Comparison of ENCODE assay signal across 8 cellular contexts in the genomic region with DNA sequence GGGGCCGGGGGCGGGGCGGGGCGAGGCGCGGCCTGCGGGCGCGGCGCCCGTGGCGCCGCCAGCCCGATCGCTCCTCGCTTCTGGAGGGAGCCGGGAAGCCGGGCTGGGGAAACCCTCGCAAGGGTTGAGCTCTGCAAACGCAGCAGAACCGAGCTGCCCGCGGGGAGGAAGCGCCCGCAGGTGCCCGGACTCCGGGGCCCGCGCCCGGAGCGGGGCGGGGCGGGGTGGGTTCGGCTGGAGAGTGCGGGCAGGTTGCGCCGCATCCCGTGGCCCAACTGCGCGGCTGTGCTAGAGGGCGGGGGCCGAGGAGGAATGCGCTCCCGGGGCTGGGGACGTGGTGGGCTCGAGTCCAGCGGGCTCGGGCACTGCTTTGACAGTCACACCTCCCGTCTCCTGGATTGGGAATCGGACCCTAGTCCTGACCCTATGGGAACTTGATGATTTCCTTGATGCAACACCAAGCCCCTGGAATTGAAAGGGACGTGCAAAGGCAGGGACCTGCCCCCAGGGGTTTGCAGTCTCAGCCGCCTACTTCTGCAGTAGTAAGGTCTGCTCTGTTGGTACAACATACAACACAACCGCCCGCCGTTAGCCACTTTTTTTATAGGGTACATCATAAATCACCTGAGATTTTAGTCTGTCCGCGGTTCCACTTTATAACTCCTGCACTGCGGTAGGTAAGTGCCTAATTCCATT. TPM values are rescaled to one million over a fixed set of nuclear protein-coding genes. Genes with fewer than 3 reads are reported as not detected.
DNase-seq lines count a peak whose midpoint lies in the region; ATAC-seq and TF ChIP-seq lines count a peak whose summit lies in the region.

No MANE protein-coding gene starts in this region.

- H3K27ac Mint-ChIP-seq in chondrocyte (ENCODE audit: unreplicated experiment) = peak overlapping the region; percentile 59

- ATAC-seq in GM21360 (IDR thresholded peaks at IDR 0.05; ENCODE audit: unreplicated experiment) = peak; percentile 30

- no peak for TF ChIP-seq CTCF in WI38 (IDR thresholded peaks at IDR 0.05; ENCODE audit: low read depth, low read length)
- TF ChIP-seq CTCF in chondrocyte (IDR thresholded peaks at IDR 0.05) = peak; percentile 18

- H3K4me1 Mint-ChIP-seq in chondrocyte (ENCODE audit: low read depth) = peaks cover 39% of the 10 kb centered on the region

- DNase-seq in DMS79 treated with DMSO at 0.1 percent for 48 hours (lab: John Stamatoyannopoulos, UW) (peak; percentile 41), HT-29 (ENCODE audit: low spot score) (peak; percentile 43), chondrocyte (ENCODE audit: low spot score) (no peak), kidney tubule cell (ENCODE audit: low spot score) (peak; percentile 34), ACHN (no peak)
- DNase-seq in stimulated activated CD4-positive, alpha-beta T cell treated with anti-CD3 and anti-CD28 coated beads, Interleukin-2, amount 100 ng/mL, for 24 hours = peak; percentile 53 to 57

- no peaks in the 10 kb centered on the region for H3K27me3 Mint-ChIP-seq in chondrocyte (ENCODE audit: low read depth)

- peaks cover 20% of the 10 kb centered on the region for H3K36me3 Mint-ChIP-seq in chondrocyte (ENCODE audit: low read depth)

- peak overlapping the region; percentile 78 for H3K4me3 Mint-ChIP-seq in chondrocyte (ENCODE audit: unreplicated experiment)

- in situ Hi-C loops in ACHN (cut with HindIII; ENCODE audit: low pct_ligation_motif_present, low pct_unique_long_range_greater_than_20kb, low sequenced_read_pairs) = no loop called here

- peak overlapping the region; percentile 63 for H3K4me3 ChIP-seq in WI38 (ENCODE audit: low read depth, low read length)

- H3K9me3 Mint-ChIP-seq in chondrocyte (ENCODE audit: low read depth) = no peaks in the 10 kb centered on the region

RNA-seq across cellular contexts. Expression of gene ZBTB38, which starts 34.3 kb away (rescaled TPM):
- 22.9 and 23.1 TPM in 2 replicates for total RNA-seq in HT-29 (2014; rRNA removed; shearing (Covaris generic))
- total RNA-seq in chondrocyte = 50.4 to 71.1 TPM (median 64.6 TPM) in 3 replicates

Comparison
In these comparisons a context has a peak if more than half of its experiments do, and no peak if none do; other contexts are left out.
1. DNase-seq: peak in DMS79 treated with DMSO at 0.1 percent for 48 hours (single experiment), HT-29 (single experiment), kidney tubule cell (single experiment) and stimulated activated CD4-positive, alpha-beta T cell treated with anti-CD3 and anti-CD28 coated beads, Interleukin-2, amount 100 ng/mL, for 24 hours (2 of 2); none in chondrocyte (single experiment) and ACHN (single experiment).